ENCODE assay signal across 10 cellular contexts in the genomic region with DNA sequence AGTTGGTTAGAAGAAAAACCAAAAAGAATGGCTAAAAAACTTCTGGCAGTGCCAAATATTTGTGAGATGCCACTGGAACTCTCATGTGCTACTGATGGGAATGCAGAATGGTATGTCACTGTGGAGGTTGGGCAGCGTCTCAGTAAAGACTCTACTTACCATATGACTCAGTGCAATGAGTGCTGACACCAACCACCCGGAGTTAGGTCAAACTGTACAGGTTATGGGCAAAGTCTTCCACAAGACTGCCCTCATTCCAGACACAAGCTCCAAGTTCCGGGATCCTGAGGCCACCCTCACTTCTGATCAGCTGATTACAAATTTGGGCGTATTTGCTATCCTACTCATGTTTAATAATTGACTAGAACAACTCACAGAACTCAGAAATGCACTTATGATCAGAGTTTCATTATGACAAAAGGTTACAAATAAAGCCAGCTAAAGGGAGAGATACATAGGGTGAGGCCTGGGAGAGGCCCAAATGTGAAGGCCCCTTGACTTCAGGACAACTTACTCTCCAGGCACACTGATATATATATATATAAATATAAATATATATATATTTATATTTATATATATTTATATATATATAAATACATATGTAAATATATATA.
DNase-seq lines count a peak whose midpoint lies in the region; ATAC-seq lines count a peak whose summit lies in the region.
"Had no signal": no experiment of that assay in that cellular context is flagged by ENCODE, and none has a peak within 500 bp of the region (broad histone marks: within the 10 kb centered on the region; RNA-seq: fewer than 3 reads in every experiment).

No MANE protein-coding gene starts in this region.

- no peak overlapping the region for H2AK5ac ChIP-seq in trophoblast cell (ENCODE audit: low read length)

- peaks cover 3% of the 10 kb centered on the region for H3K79me1 ChIP-seq in trophoblast cell (ENCODE audit: low read length)

- no peak overlapping the region for H3K4me3 ChIP-seq in trophoblast cell (ENCODE audit: low read depth, low read length)

- H3K9ac ChIP-seq in trophoblast cell (ENCODE audit: low read length), result no peak overlapping the region

- H3K4me2 ChIP-seq in trophoblast cell (ENCODE audit: low read length), result no peak overlapping the region

- H2BK5ac ChIP-seq in trophoblast cell (ENCODE audit: low read depth, low read length, poor library complexity), result no peak overlapping the region

- DNase-seq in amniotic epithelial cell (ENCODE audit: low read depth) (peak; percentile 30), trophoblast cell (peak; percentile 97), NCI-H1092 (lab: John Stamatoyannopoulos, UW) (no peak), NK-92 (lab: John Stamatoyannopoulos, UW; ENCODE audit: unreplicated experiment) (no peak), SHP77 (lab: John Stamatoyannopoulos, UW) (no peak)
- DNase-seq in activated CD4-positive, CD25-positive, alpha-beta regulatory T cell (lab: John Stamatoyannopoulos, UW), result no peak
- DNase-seq: glutamatergic neuron, NCI-H1105 had no signal

- no peaks in the 10 kb centered on the region for H3K27me3 ChIP-seq in trophoblast cell (ENCODE audit: insufficient read depth, low read length)

- no CpG with 5 or more reads among the region's 4 CpGs for WGBS in trophoblast cell (ENCODE audit: extremely low coverage, insufficient coverage, insufficient read length)

- no peak overlapping the region for H4K8ac ChIP-seq in trophoblast cell (ENCODE audit: low read depth, low read length)

- no peaks in the 10 kb centered on the region for H3K79me2 ChIP-seq in trophoblast cell (ENCODE audit: control insufficient read depth, insufficient read depth, low read length, poor library complexity)

- H3K18ac ChIP-seq in trophoblast cell (ENCODE audit: low read length), result no peak overlapping the region

- peaks cover 1% of the 10 kb centered on the region for H3K9me3 ChIP-seq in trophoblast cell (ENCODE audit: insufficient read depth, low read depth, low read length)

- H2AFZ ChIP-seq in trophoblast cell (ENCODE audit: insufficient read depth, low read length, poor library complexity), result no peak overlapping the region

- H3K4ac ChIP-seq in trophoblast cell (ENCODE audit: low read depth, low read length), result no peak overlapping the region

- H3K36me3 ChIP-seq in trophoblast cell (ENCODE audit: control insufficient read depth in 1 of 2, insufficient read depth in 2 of 2, low read length in 2 of 2), result peaks cover 3 to 6% of the 10 kb centered on the region in 2 experiments

- no peak overlapping the region for H2BK12ac ChIP-seq in trophoblast cell (ENCODE audit: low read length)

- peaks cover 5 to 10% of the 10 kb centered on the region in 2 experiments for H3K4me1 ChIP-seq in trophoblast cell (ENCODE audit: control insufficient read depth in 1 of 2, insufficient read depth in 2 of 2, low read length in 2 of 2)

- ATAC-seq in GM18861 (IDR thresholded peaks at IDR 0.05; ENCODE audit: unreplicated experiment) (peak; percentile 82), HG02938 (IDR thresholded peaks at IDR 0.05; ENCODE audit: unreplicated experiment) (peak; percentile 52)

- H2BK120ac ChIP-seq in trophoblast cell (ENCODE audit: insufficient read depth, low read length, poor library complexity), result no peak overlapping the region

- H4K91ac ChIP-seq in trophoblast cell (ENCODE audit: low read depth, low read length), result no peak overlapping the region

- no peak overlapping the region for H4K12ac ChIP-seq in trophoblast cell (ENCODE audit: low read depth, low read length)

- H3K23ac ChIP-seq in trophoblast cell (ENCODE audit: low read length), result no peak overlapping the region

- H3K14ac ChIP-seq in trophoblast cell (ENCODE audit: low read length), result no peak overlapping the region

- H3K27ac ChIP-seq in trophoblast cell (ENCODE audit: low read depth, low read length), result no peak overlapping the region

Comparison
In these comparisons a context has a peak if more than half of its experiments do, and no peak if none do; other contexts are left out.
1. DNase-seq: peak in amniotic epithelial cell (single experiment) and trophoblast cell (2 of 2); none in NCI-H1092 (single experiment), activated CD4-positive, CD25-positive, alpha-beta regulatory T cell (0 of 4), NK-92 (single experiment) and SHP77 (0 of 2).